Comparison of ENCODE assay signal across 26 cellular contexts in genomic region chr12:23282701-23283100, GRCh38.
"Had no signal": no experiment of that assay in that cellular context is flagged by ENCODE, and none has a peak within 500 bp of the region (broad histone marks: within the 10 kb centered on the region; RNA-seq: fewer than 3 reads in every experiment).

No MANE protein-coding gene starts in this region.

- H3K9me3 ChIP-seq: colonic mucosa, esophagus muscularis mucosa, esophagus squamous epithelium, gastrocnemius medialis, gastroesophageal sphincter had no signal

- H3K27me3 Mint-ChIP-seq: dendritic cell treated with granulocyte-macrophage colony-stimulating factor and Interleukin-4, amounts not matched to agents 40 ng/mL and 50 ng/mL, for 4 days; effector memory CD8-positive, alpha-beta T cell had no signal

- H3K4me1 ChIP-seq: colonic mucosa, esophagus muscularis mucosa, esophagus squamous epithelium, foreskin keratinocyte, gastrocnemius medialis, gastroesophageal sphincter, heart left ventricle, heart right ventricle had no signal

- H3K4me3 Mint-ChIP-seq: dendritic cell treated with granulocyte-macrophage colony-stimulating factor and Interleukin-4, amounts not matched to agents 40 ng/mL and 50 ng/mL, for 4 days; effector memory CD8-positive, alpha-beta T cell; endodermal cell had no signal

- H3K27ac Mint-ChIP-seq: dendritic cell treated with granulocyte-macrophage colony-stimulating factor and Interleukin-4, amounts not matched to agents 40 ng/mL and 50 ng/mL, for 4 days; effector memory CD8-positive, alpha-beta T cell; endodermal cell had no signal

- H3K36me3 ChIP-seq: colonic mucosa, esophagus muscularis mucosa, esophagus squamous epithelium, gastrocnemius medialis, gastroesophageal sphincter, heart left ventricle, heart right ventricle had no signal

- H3K4me1 Mint-ChIP-seq: endodermal cell had no signal

- DNase-seq: colonic mucosa; cortex of kidney; dermis blood vessel endothelial cell; dorsolateral prefrontal cortex; effector CD4-positive, alpha-beta T cell; effector CD8-positive, alpha-beta T cell; effector memory CD4-positive, alpha-beta T cell; effector memory CD8-positive, alpha-beta T cell; endodermal cell; erythroblast; esophagus squamous epithelium; foreskin fibroblast; foreskin keratinocyte; foreskin melanocyte; gastrocnemius medialis; glutamatergic neuron; head of caudate nucleus; heart left ventricle; heart right ventricle had no signal

- ATAC-seq: effector memory CD8-positive, alpha-beta T cell; esophagus mucosa; foreskin keratinocyte; gastrocnemius medialis; gastroesophageal sphincter; heart left ventricle; heart right ventricle had no signal

- H3K27ac ChIP-seq: colonic mucosa, coronary artery, dorsolateral prefrontal cortex, epithelial cell of prostate, esophagus muscularis mucosa, esophagus squamous epithelium, foreskin keratinocyte, gastrocnemius medialis, gastroesophageal sphincter, heart left ventricle, heart right ventricle had no signal

- H3K27me3 ChIP-seq: colonic mucosa, dorsolateral prefrontal cortex, esophagus muscularis mucosa, esophagus squamous epithelium, foreskin keratinocyte, gastrocnemius medialis, gastroesophageal sphincter, heart left ventricle, heart right ventricle had no signal

- FAIRE-seq: endothelial cell of umbilical vein had no signal

- H3K4me3 ChIP-seq: colonic mucosa, coronary artery, dorsolateral prefrontal cortex, esophagus muscularis mucosa, esophagus squamous epithelium, gastrocnemius medialis, gastroesophageal sphincter, heart left ventricle, heart right ventricle had no signal
